ENCODE assay signal across 8 cellular contexts in genomic region chr2:61016392-61017002, GRCh38. TPM values are rescaled to one million over a fixed set of nuclear protein-coding genes. Genes with fewer than 3 reads are reported as not detected.
DNase-seq lines count a peak whose midpoint lies in the region; ATAC-seq and TF ChIP-seq lines count a peak whose summit lies in the region.

No MANE protein-coding gene starts in this region.

- H3K4me1 Mint-ChIP-seq in activated CD4-positive, alpha-beta memory T cell treated with anti-CD3 and anti-CD28 coated beads for 36 hours (ENCODE audit: low read depth): peaks cover 32% of the 10 kb centered on the region
- peaks cover 2% of the 10 kb centered on the region for H3K4me1 Mint-ChIP-seq in glutamatergic neuron (ENCODE audit: low read depth, unreplicated experiment)

- peak overlapping the region; percentile 27 to 95 (median 91) for H3K27ac ChIP-seq in skin epidermis

- H3K36me3 Mint-ChIP-seq in activated CD4-positive, alpha-beta memory T cell treated with anti-CD3 and anti-CD28 coated beads for 36 hours: peaks cover 4% of the 10 kb centered on the region
- H3K36me3 Mint-ChIP-seq in glutamatergic neuron (ENCODE audit: unreplicated experiment): no peaks in the 10 kb centered on the region

- peak overlapping the region; percentile 96 for H3K27ac Mint-ChIP-seq in activated CD4-positive, alpha-beta memory T cell treated with anti-CD3 and anti-CD28 coated beads for 36 hours
- peak overlapping the region; percentile 77 for H3K27ac Mint-ChIP-seq in glutamatergic neuron (ENCODE audit: unreplicated experiment)

- no peaks in the 10 kb centered on the region for H3K9me3 Mint-ChIP-seq in activated CD4-positive, alpha-beta memory T cell treated with anti-CD3 and anti-CD28 coated beads for 36 hours
- H3K9me3 Mint-ChIP-seq in glutamatergic neuron (ENCODE audit: unreplicated experiment): peaks cover 1% of the 10 kb centered on the region

- DNase-seq in activated CD4-positive, CD25-positive, alpha-beta regulatory T cell treated with anti-CD3 and anti-CD28 coated beads, Interleukin-2, amount 50 U/mL, for 16 hours (ENCODE audit: low read depth, low spot score): peak; percentile 4
- no peak for DNase-seq in activated CD4-positive, CD25-positive, alpha-beta regulatory T cell treated with anti-CD3 and anti-CD28 coated beads, Interleukin-2, amount 50 U/mL, for 72 hours
- DNase-seq in activated CD4-positive, alpha-beta memory T cell treated with anti-CD3 and anti-CD28 coated beads for 36 hours: peak; percentile 83
- DNase-seq in glutamatergic neuron (no peak), SW480 (ENCODE audit: low spot score) (no peak)

- no peaks in the 10 kb centered on the region for H3K27me3 Mint-ChIP-seq in activated CD4-positive, alpha-beta memory T cell treated with anti-CD3 and anti-CD28 coated beads for 36 hours
- H3K27me3 Mint-ChIP-seq in glutamatergic neuron (ENCODE audit: unreplicated experiment): no peaks in the 10 kb centered on the region

- CTCF ChIA-PET in activated CD4-positive, alpha-beta memory T cell treated with anti-CD3 and anti-CD28 coated beads for 36 hours (lab: Charles Lee): interaction anchor here (0.6 to 1.2 kb wide), 3 partner anchors 17 to 311 kb away, joined by 3 to 5 read pairs (median 3); no protein-coding TSS in a partner anchor

- ATAC-seq in HG02885 (IDR thresholded peaks at IDR 0.05; ENCODE audit: poor library complexity, unreplicated experiment) (peak; percentile 23), HG02623 (IDR thresholded peaks at IDR 0.05; ENCODE audit: unreplicated experiment) (no peak)

- H3K4me3 Mint-ChIP-seq in activated CD4-positive, alpha-beta memory T cell treated with anti-CD3 and anti-CD28 coated beads for 36 hours: peak overlapping the region; percentile 94
- peak overlapping the region; percentile 98 for H3K4me3 Mint-ChIP-seq in glutamatergic neuron (ENCODE audit: unreplicated experiment)

- peak overlapping the region; percentile 80 to 94 (median 92) for H3K4me3 ChIP-seq in skin epidermis

- TF ChIP-seq CTCF in glutamatergic neuron (IDR thresholded peaks at IDR 0.05; ENCODE audit: partially characterized antibody, unreplicated experiment): no peak

- intact Hi-C loops in activated CD4-positive, alpha-beta memory T cell treated with anti-CD3 and anti-CD28 coated beads for 36 hours (cut with micrococcal nuclease): loop anchor here (1.0 to 10.0 kb wide), 10 partner anchors 39 to 1178 kb away; partner anchors contain the start of genes B3GNT2, PAPOLG, REL and SANBR

- POLR2A ChIA-PET in activated CD4-positive, alpha-beta memory T cell treated with anti-CD3 and anti-CD28 coated beads for 36 hours (lab: Charles Lee): interaction anchor here (0.7 to 1.4 kb wide), 3 partner anchors 135 to 260 kb away, joined by 3 to 6 read pairs (median 3); partner anchors contain the start of genes PAPOLG and REL

RNA-seq across cellular contexts. Expression of gene PEX13, which starts 1.0 kb away (rescaled TPM):
- total RNA-seq in activated CD4-positive, alpha-beta memory T cell treated with anti-CD3 and anti-CD28 coated beads for 36 hours: 10 to 100 TPM; 18.4 to 18.7 TPM
- total RNA-seq in glutamatergic neuron (ENCODE audit: unreplicated experiment): 22.5 TPM

RNA-seq across cellular contexts. Expression of gene PUS10, which starts 1.6 kb away (rescaled TPM):
- total RNA-seq in activated CD4-positive, alpha-beta memory T cell treated with anti-CD3 and anti-CD28 coated beads for 36 hours: 1 to 10 TPM; 8.1 to 8.9 TPM
- total RNA-seq in glutamatergic neuron (ENCODE audit: unreplicated experiment): 2.5 TPM

RNA-seq across cellular contexts. Expression of gene SANBR, which starts 49.2 kb away (rescaled TPM):
- total RNA-seq in activated CD4-positive, alpha-beta memory T cell treated with anti-CD3 and anti-CD28 coated beads for 36 hours: 1 to 10 TPM; 5.3 to 5.9 TPM
- total RNA-seq in glutamatergic neuron (ENCODE audit: unreplicated experiment): 57.0 TPM

Comparison
In these comparisons a context has a peak if more than half of its experiments do, and no peak if none do; other contexts are left out.
1. DNase-seq: peak in activated CD4-positive, CD25-positive, alpha-beta regulatory T cell treated with anti-CD3 and anti-CD28 coated beads, Interleukin-2, amount 50 U/mL, for 16 hours (single experiment) and activated CD4-positive, alpha-beta memory T cell treated with anti-CD3 and anti-CD28 coated beads for 36 hours (single experiment); none in activated CD4-positive, CD25-positive, alpha-beta regulatory T cell treated with anti-CD3 and anti-CD28 coated beads, Interleukin-2, amount 50 U/mL, for 72 hours (single experiment), glutamatergic neuron (single experiment) and SW480 (single experiment).